3 cellular contexts compared by ENCODE assay signal in the genomic region with DNA sequence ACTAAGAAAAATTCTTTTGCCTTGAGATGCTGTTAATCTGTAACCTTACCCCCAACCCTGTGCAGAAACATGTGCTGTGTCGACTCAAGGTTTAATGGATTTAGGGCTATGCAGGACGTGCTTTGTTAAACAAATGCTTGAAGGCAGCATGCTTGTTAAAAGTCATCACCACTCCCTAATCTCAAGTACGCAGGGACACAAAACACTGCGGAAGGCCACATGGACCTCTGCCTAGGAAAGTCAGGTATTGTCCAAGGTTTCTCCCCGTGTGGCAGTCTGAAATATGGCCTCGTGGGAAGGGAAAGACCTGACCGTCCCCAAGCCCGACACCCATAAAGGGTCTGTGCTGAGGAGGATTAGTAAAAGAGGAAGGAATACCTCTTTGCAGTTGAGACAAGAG. TPM values are rescaled to one million over a fixed set of nuclear protein-coding genes. Genes with fewer than 3 reads are reported as not detected.
"Had no signal": no experiment of that assay in that cellular context is flagged by ENCODE, and none has a peak within 500 bp of the region (broad histone marks: within the 10 kb centered on the region; RNA-seq: fewer than 3 reads in every experiment).

No MANE protein-coding gene starts in this region.

RNA-seq across cellular contexts. Expression of a gene that starts 18.8 kb away (rescaled TPM):
- total RNA-seq: activated CD4-positive, alpha-beta T cell treated with anti-CD3 and anti-CD28 coated beads for 36 hours; activated T-helper 2 cell treated with anti-CD3 and anti-CD28 coated beads, Interferon-gamma antibody, Interleukin-2, Interleukin-4, amounts not matched to agents 10 μg/mL and 5 μg/mL and 100 μg/mL, durations not matched to agents 14 hours and 24 hours and 36 hours; cardiac muscle cell had no signal
- polyA plus RNA-seq: cardiac muscle cell had no signal
